Comparison of ENCODE assay signal across 18 cellular contexts in the genomic region with DNA sequence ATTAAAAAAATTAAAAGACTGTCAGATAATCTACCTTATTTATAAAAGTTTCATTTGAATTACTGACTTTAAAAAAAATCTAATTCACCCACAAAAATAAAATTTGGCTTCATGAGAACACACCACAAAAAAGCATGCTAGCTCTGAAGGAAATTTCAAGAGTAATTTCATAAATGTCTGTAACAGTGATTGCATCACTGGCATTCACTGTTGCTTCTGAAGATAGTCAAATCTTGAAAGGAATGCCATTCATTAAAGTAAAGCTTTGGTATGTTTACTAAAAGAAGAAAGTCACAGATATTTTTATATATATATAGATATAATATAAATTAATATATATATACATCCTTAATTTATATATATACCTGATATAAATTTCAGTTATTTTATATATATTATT. TPM values are rescaled to one million over a fixed set of nuclear protein-coding genes. Genes with fewer than 3 reads are reported as not detected.
DNase-seq lines count a peak whose midpoint lies in the region; FAIRE-seq and TF ChIP-seq lines count a peak whose summit lies in the region.
"Had no signal": no experiment of that assay in that cellular context is flagged by ENCODE, and none has a peak within 500 bp of the region (broad histone marks: within the 10 kb centered on the region; RNA-seq: fewer than 3 reads in every experiment).

No MANE protein-coding gene starts in this region.

- no peaks in the 10 kb centered on the region for H3K9me3 ChIP-seq in trophoblast cell (ENCODE audit: insufficient read depth, low read depth, low read length)
- H3K9me3 ChIP-seq in stomach: no peaks in the 10 kb centered on the region
- H3K9me3 ChIP-seq: BLaER1 had no signal

- H2BK12ac ChIP-seq in trophoblast cell (ENCODE audit: low read length): no peak overlapping the region

- H3K4me3 ChIP-seq in choroid plexus epithelial cell (ENCODE audit: low read depth, low read length): no peak overlapping the region
- no peak overlapping the region for H3K4me3 ChIP-seq in trophoblast cell (ENCODE audit: low read depth, low read length)
- H3K4me3 ChIP-seq in stomach: no peak overlapping the region
- H3K4me3 ChIP-seq: BLaER1 had no signal

- intact Hi-C loops in stomach (cut with DNase I; ENCODE audit: low total_unique reads): no loop called here

- no peak overlapping the region for H2BK5ac ChIP-seq in trophoblast cell (ENCODE audit: low read depth, low read length, poor library complexity)

- no peak for TF ChIP-seq POLR2A in stomach (IDR thresholded peaks at IDR 0.05)

- DNase-seq in NCI-H226 (peak; percentile 21), choroid plexus epithelial cell (ENCODE audit: low read depth) (peak; percentile 49), trophoblast cell (peak; percentile 2 to 53), DMS153 treated with DMSO at 0.1 percent for 48 hours (lab: John Stamatoyannopoulos, UW; ENCODE audit: unreplicated experiment) (no peak), stomach (no peak), ecto neural progenitor cell (ENCODE audit: low spot score) (no peak)
- DNase-seq: CD4-positive, alpha-beta T cell; COR-L47; DND-41; KBM-7; MM.1S; NCI-H1048; NCI-H1436 treated with DMSO at 0.1 percent for 48 hours; NCI-H510A treated with DMSO at 0.1 percent for 48 hours; SIG-M5 had no signal

- H4K8ac ChIP-seq in trophoblast cell (ENCODE audit: low read depth, low read length): no peak overlapping the region

- H3K23ac ChIP-seq in trophoblast cell (ENCODE audit: low read length): no peak overlapping the region

- no peak for TF ChIP-seq EP300 in stomach (IDR thresholded peaks at IDR 0.05)

- H3K4me1 ChIP-seq in trophoblast cell (ENCODE audit: control insufficient read depth in 1 of 2, insufficient read depth in 2 of 2, low read length in 2 of 2) (no peaks in the 10 kb centered on the region), stomach (peaks cover 0 to 3% (median 0%) of the 10 kb centered on the region in 4 donors)

- no peak overlapping the region for H3K14ac ChIP-seq in trophoblast cell (ENCODE audit: low read length)

- FAIRE-seq in G401.6 (lab: Jason Lieb, UNC): peak; percentile 84
- FAIRE-seq: H54 had no signal

- H4K12ac ChIP-seq in trophoblast cell (ENCODE audit: low read depth, low read length): no peak overlapping the region

- H4K91ac ChIP-seq in trophoblast cell (ENCODE audit: low read depth, low read length): no peak overlapping the region

- no peak overlapping the region for H3K4me2 ChIP-seq in trophoblast cell (ENCODE audit: low read length)
- H3K4me2 ChIP-seq: BLaER1 had no signal

- H3K79me1 ChIP-seq in trophoblast cell (ENCODE audit: low read length): no peaks in the 10 kb centered on the region

- H3K79me2 ChIP-seq in trophoblast cell (ENCODE audit: control insufficient read depth, insufficient read depth, low read length, poor library complexity): no peaks in the 10 kb centered on the region

- H2AFZ ChIP-seq in trophoblast cell (ENCODE audit: insufficient read depth, low read length, poor library complexity): no peak overlapping the region

- H3K27ac ChIP-seq in trophoblast cell (ENCODE audit: low read depth, low read length) (no peak overlapping the region), stomach (no peak overlapping the region)
- H3K27ac ChIP-seq: BLaER1 had no signal

- TF ChIP-seq CTCF in choroid plexus epithelial cell (conservative IDR thresholded peaks at IDR 0.05; ENCODE audit: low read depth, low read length) (no peak), stomach (IDR thresholded peaks at IDR 0.05) (no peak)

- no peak overlapping the region for H2BK120ac ChIP-seq in trophoblast cell (ENCODE audit: insufficient read depth, low read length, poor library complexity)

- H3K36me3 ChIP-seq in trophoblast cell (ENCODE audit: control insufficient read depth in 1 of 2, insufficient read depth in 2 of 2, low read length in 2 of 2) (no peaks in the 10 kb centered on the region), stomach (peaks cover 12 to 87% (median 76%) of the 10 kb centered on the region in 4 donors)

- H3K4ac ChIP-seq in trophoblast cell (ENCODE audit: low read depth, low read length): no peak overlapping the region

- no peak overlapping the region for H3K9ac ChIP-seq in trophoblast cell (ENCODE audit: low read length)
- H3K9ac ChIP-seq: BLaER1 had no signal

- H3K18ac ChIP-seq in trophoblast cell (ENCODE audit: low read length): no peak overlapping the region

- H3K27me3 ChIP-seq in trophoblast cell (ENCODE audit: insufficient read depth, low read length) (no peaks in the 10 kb centered on the region), stomach (no peaks in the 10 kb centered on the region)
- H3K27me3 ChIP-seq: BLaER1 had no signal

- no peak overlapping the region for H2AK5ac ChIP-seq in trophoblast cell (ENCODE audit: low read length)

RNA-seq across cellular contexts. Expression of a gene that starts 43.4 kb away (rescaled TPM):
- polyA plus RNA-seq in trophoblast cell (2013): 6.8 and 7.6 TPM in 2 replicates
- total RNA-seq in stomach: 100 to 1,000 TPM in 1 of 5 donors, 10 to 100 TPM in 4; 20.4 to 132 (median 60.6) TPM
- polyA plus RNA-seq in stomach: 10 to 100 TPM in 2 of 3 donors, 1 to 10 TPM in 1; 9.1 to 15.9 (median 15.9) TPM

RNA-seq across cellular contexts. Expression of a gene that starts 46.4 kb away (rescaled TPM):
- polyA plus RNA-seq in trophoblast cell (2013): 111 and 112 TPM in 2 replicates
- total RNA-seq in stomach: 10 to 100 TPM in 4 of 5 donors, 1 to 10 TPM in 1; 4.3 to 25.7 (median 20.3) TPM
- 1 to 10 TPM; 2.4 to 4.2 (median 2.9) TPM for polyA plus RNA-seq in stomach

RNA-seq across cellular contexts. Expression of a gene that starts 46.6 kb away (rescaled TPM):
- 5.6 and 6.4 TPM in 2 replicates for polyA plus RNA-seq in trophoblast cell (2013)
- total RNA-seq in stomach: 100 to 1,000 TPM in 1 of 5 donors, 10 to 100 TPM in 2, 1 to 10 TPM in 1, under 1 TPM in 1; 0.58 to 122 (median 10.3) TPM
- polyA plus RNA-seq in stomach: 1 to 10 TPM; 1.4 to 2.7 (median 1.7) TPM

Comparison
In these comparisons a context has a peak if more than half of its experiments do, and no peak if none do; other contexts are left out.
1. DNase-seq: peak in NCI-H226 (single experiment), choroid plexus epithelial cell (single experiment) and trophoblast cell (2 of 2); none in DMS153 treated with DMSO at 0.1 percent for 48 hours (single experiment), stomach (single experiment) and ecto neural progenitor cell (single experiment).